In genomic region chr4:21512351-21512750, GRCh38 we compare ENCODE assay signal across 8 cellular contexts.
DNase-seq lines count a peak whose midpoint lies in the region; ATAC-seq, FAIRE-seq and TF ChIP-seq lines count a peak whose summit lies in the region.

No MANE protein-coding gene starts in this region.

- H3K27me3 Mint-ChIP-seq in astrocyte (ENCODE audit: low read depth, unreplicated experiment), result peaks cover 2% of the 10 kb centered on the region

- DNase-seq in EH (ENCODE audit: low read depth), result peak; percentile 39
- peak; percentile 11 for DNase-seq in NCI-H146 treated with DMSO at 0.1 percent for 48 hours (lab: John Stamatoyannopoulos, UW; ENCODE audit: unreplicated experiment)
- peak; percentile 14 for DNase-seq in astrocyte (ENCODE audit: low read depth)
- DNase-seq in left lung, result no peak
- no peak for DNase-seq in COLO668 (lab: John Stamatoyannopoulos, UW; ENCODE audit: unreplicated experiment)
- DNase-seq in NCI-H774 (lab: John Stamatoyannopoulos, UW), result no peak

- H4K20me1 ChIP-seq in astrocyte (ENCODE audit: insufficient read depth, low read length), result no peaks in the 10 kb centered on the region

- TF ChIP-seq CTCF in astrocyte (IDR thresholded peaks at IDR 0.05; ENCODE audit: insufficient read depth, low read depth, low read length), result peak; percentile 47
- TF ChIP-seq CTCF in left lung (IDR thresholded peaks at IDR 0.05), result no peak

- H3K27ac ChIP-seq in astrocyte (ENCODE audit: low read depth, low read length), result no peak overlapping the region
- no peak overlapping the region for H3K27ac ChIP-seq in left lung

- H3K27ac Mint-ChIP-seq in astrocyte (ENCODE audit: unreplicated experiment), result no peak overlapping the region

- H3K27me3 ChIP-seq in astrocyte (ENCODE audit: insufficient read depth, low read length) (no peaks in the 10 kb centered on the region), left lung (no peaks in the 10 kb centered on the region)

- H2AFZ ChIP-seq in astrocyte (ENCODE audit: low read depth, low read length), result no peak overlapping the region

- FAIRE-seq in astrocyte (lab: Jason Lieb, UNC), result no peak

- intact Hi-C loops in left lung (cut with DNase I), result loop anchor here in 1 of 2 donors (5.0 kb wide), 1 partner anchor 255 kb away; no protein-coding TSS in a partner anchor

- H3K79me2 ChIP-seq in astrocyte (ENCODE audit: insufficient read depth, low read length), result no peaks in the 10 kb centered on the region

- H3K36me3 ChIP-seq in astrocyte (ENCODE audit: insufficient read depth, low read length) (no peaks in the 10 kb centered on the region), left lung (no peaks in the 10 kb centered on the region)

- H3K4me1 ChIP-seq in astrocyte (ENCODE audit: insufficient read depth, low read length) (no peaks in the 10 kb centered on the region), left lung (no peaks in the 10 kb centered on the region)

- H3K9ac ChIP-seq in astrocyte (ENCODE audit: low read length), result no peak overlapping the region

- H3K4me2 ChIP-seq in astrocyte (ENCODE audit: low read length), result no peak overlapping the region

- H3K4me3 ChIP-seq in astrocyte (ENCODE audit: insufficient read depth, low read depth, low read length), result no peak overlapping the region
- no peak overlapping the region for H3K4me3 ChIP-seq in left lung

- H3K4me1 Mint-ChIP-seq in astrocyte (ENCODE audit: low read depth, unreplicated experiment), result peaks cover 12% of the 10 kb centered on the region

- no peaks in the 10 kb centered on the region for H3K36me3 Mint-ChIP-seq in astrocyte (ENCODE audit: low read depth, unreplicated experiment)

- ATAC-seq in left lung (peak; percentile 78), GM19351 (IDR thresholded peaks at IDR 0.05; ENCODE audit: unreplicated experiment) (no peak), HG03460 (IDR thresholded peaks at IDR 0.05; ENCODE audit: unreplicated experiment) (no peak)

- no peaks in the 10 kb centered on the region for H3K9me3 ChIP-seq in astrocyte (ENCODE audit: insufficient read depth, low read depth, low read length)
- no peaks in the 10 kb centered on the region for H3K9me3 ChIP-seq in left lung

- no peaks in the 10 kb centered on the region for H3K9me3 Mint-ChIP-seq in astrocyte (ENCODE audit: unreplicated experiment)

- H3K4me3 Mint-ChIP-seq in astrocyte (ENCODE audit: unreplicated experiment), result no peak overlapping the region

Comparison
In these comparisons a context has a peak if more than half of its experiments do, and no peak if none do; other contexts are left out.
1. DNase-seq: peak in EH (single experiment), NCI-H146 treated with DMSO at 0.1 percent for 48 hours (single experiment) and astrocyte (single experiment); none in left lung (0 of 2), COLO668 (single experiment) and NCI-H774 (single experiment).